Comparison of ENCODE assay signal across 8 cellular contexts in the genomic region with DNA sequence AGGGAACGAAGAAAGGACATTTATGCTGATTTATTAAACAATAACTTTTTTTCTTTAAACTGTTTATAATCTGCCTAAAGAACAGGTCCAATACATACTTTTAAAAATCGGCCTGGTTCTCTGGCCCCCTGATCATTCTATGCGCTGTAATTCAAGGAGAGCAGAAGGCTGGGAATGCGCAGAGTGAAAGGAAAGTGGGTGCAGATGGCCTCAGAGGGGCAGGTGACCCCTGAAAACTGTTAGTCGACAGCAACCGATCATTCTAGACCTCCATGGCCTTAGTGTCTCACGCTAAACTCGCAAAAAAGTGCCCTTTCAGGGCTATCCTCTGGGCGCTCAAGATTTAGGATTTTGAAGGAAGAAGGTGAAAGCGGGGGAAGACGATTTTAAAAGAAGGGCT. TPM values are rescaled to one million over a fixed set of nuclear protein-coding genes. Genes with fewer than 3 reads are reported as not detected.
DNase-seq lines count a peak whose midpoint lies in the region; ATAC-seq and TF ChIP-seq lines count a peak whose summit lies in the region.

No MANE protein-coding gene starts in this region.

- intact Hi-C loops in breast epithelium (cut with DNase I; ENCODE audit: low total_unique reads): no loop called here

- H3K27me3 ChIP-seq in breast epithelium: no peaks in the 10 kb centered on the region
- no peaks in the 10 kb centered on the region for H3K27me3 ChIP-seq in tibial nerve

- peak overlapping the region; percentile 80 for H3K4me3 Mint-ChIP-seq in activated T-cell treated with anti-CD3 and anti-CD28 coated beads, Interleukin-2, amount 50 U/mL, for 4 hours
- H3K4me3 Mint-ChIP-seq in memory B cell: peak overlapping the region; percentile 81

- DNase-seq in activated T-cell treated with anti-CD3 and anti-CD28 coated beads, Interleukin-2, amount 50 U/mL, for 4 hours: no peak
- DNase-seq in activated T-cell treated with anti-CD3 and anti-CD28 coated beads for 4 hours (no peak), breast epithelium (ENCODE audit: low spot score in 2 of 2) (no peak), memory B cell (ENCODE audit: low spot score in 2 of 2) (no peak), tibial nerve (ENCODE audit: low spot score in 2 of 2) (peak in 1 of 2 donors; percentile 10), NCI-H2171 treated with DMSO at 0.1 percent for 48 hours (lab: John Stamatoyannopoulos, UW) (no peak), GM10266 (ENCODE audit: extremely low spot score) (no peak), NCI-H2227 treated with DMSO at 0.1 percent for 48 hours (lab: John Stamatoyannopoulos, UW) (no peak)

- peaks cover 17% of the 10 kb centered on the region for H3K4me1 Mint-ChIP-seq in activated T-cell treated with anti-CD3 and anti-CD28 coated beads, Interleukin-2, amount 50 U/mL, for 4 hours (ENCODE audit: low read depth)
- peaks cover 14% of the 10 kb centered on the region for H3K4me1 Mint-ChIP-seq in memory B cell

- no peak for TF ChIP-seq EP300 in tibial nerve (IDR thresholded peaks at IDR 0.05)

- ATAC-seq in activated T-cell treated with anti-CD3 and anti-CD28 coated beads, Interleukin-2, amount 50 U/mL, for 4 hours: no peak
- ATAC-seq in memory B cell (ENCODE audit: low read depth): no peak

- H3K9me3 ChIP-seq in breast epithelium: no peaks in the 10 kb centered on the region
- H3K9me3 ChIP-seq in tibial nerve: no peaks in the 10 kb centered on the region

- TF ChIP-seq POLR2A in breast epithelium (IDR thresholded peaks at IDR 0.05) (no peak), tibial nerve (IDR thresholded peaks at IDR 0.05) (no peak)

- H3K27ac Mint-ChIP-seq in memory B cell: peak overlapping the region; percentile 14

- no peaks in the 10 kb centered on the region for H3K4me1 ChIP-seq in breast epithelium
- H3K4me1 ChIP-seq in tibial nerve: peaks cover 0 to 26% (median 4%) of the 10 kb centered on the region in 4 donors

- H3K27ac ChIP-seq in breast epithelium (peak overlapping the region; percentile 73 to 75), tibial nerve (peak overlapping the region; percentile 71 to 93 (median 90))

- H3K4me3 ChIP-seq in breast epithelium (peak overlapping the region; percentile 72 to 89 (median 86)), tibial nerve (peak overlapping the region; percentile 72 to 87 (median 80))

- 12 to 15% methylated on average over 11 of the region's 11 CpGs for WGBS in tibial nerve, 2 donors

- H3K36me3 Mint-ChIP-seq in activated T-cell treated with anti-CD3 and anti-CD28 coated beads, Interleukin-2, amount 50 U/mL, for 4 hours (ENCODE audit: insufficient read depth): no peaks in the 10 kb centered on the region
- no peaks in the 10 kb centered on the region for H3K36me3 Mint-ChIP-seq in memory B cell

- TF ChIP-seq CTCF in breast epithelium (IDR thresholded peaks at IDR 0.05): no peak
- no peak for TF ChIP-seq CTCF in tibial nerve (IDR thresholded peaks at IDR 0.05)
- no peak for TF ChIP-seq CTCF in GM10266 (IDR thresholded peaks at IDR 0.05; ENCODE audit: control insufficient read depth, insufficient read depth, low read depth, missing control alignments)

- H3K9me3 Mint-ChIP-seq in activated T-cell treated with anti-CD3 and anti-CD28 coated beads, Interleukin-2, amount 50 U/mL, for 4 hours: no peaks in the 10 kb centered on the region
- H3K9me3 Mint-ChIP-seq in memory B cell: no peaks in the 10 kb centered on the region

- H3K36me3 ChIP-seq in breast epithelium (no peaks in the 10 kb centered on the region), tibial nerve (no peaks in the 10 kb centered on the region)

- H3K27me3 Mint-ChIP-seq in activated T-cell treated with anti-CD3 and anti-CD28 coated beads, Interleukin-2, amount 50 U/mL, for 4 hours (ENCODE audit: low read depth): peaks cover 9% of the 10 kb centered on the region
- peaks cover under 1% of the 10 kb centered on the region for H3K27me3 Mint-ChIP-seq in memory B cell

RNA-seq across cellular contexts. Expression of a gene that starts 2.2 kb away (rescaled TPM):
- total RNA-seq in activated T-cell treated with anti-CD3 and anti-CD28 coated beads, Interleukin-2, amount 50 U/mL, for 4 hours: under 1 TPM; 0.52 to 0.86 (median 0.76) TPM
- total RNA-seq in breast epithelium: 10 to 100 TPM in 2 of 3 donors, 1 to 10 TPM in 1; 7.5 to 49.8 (median 21.6) TPM
- total RNA-seq in tibial nerve: 10 to 100 TPM; 15.7 to 36.7 (median 28.3) TPM

Comparison
In these comparisons a context has a peak if more than half of its experiments do, and no peak if none do; other contexts are left out.
1. RNA of a gene that starts 2.2 kb away (total RNA-seq): 15.7 to 36.7 TPM in tibial nerve and 7.5 to 49.8 TPM in breast epithelium; 0.52 to 0.86 TPM in activated T-cell treated with anti-CD3 and anti-CD28 coated beads, Interleukin-2, amount 50 U/mL, for 4 hours; every median in the first group is over 4 times any median in the second.